ENCODE assay signal across 12 cellular contexts in genomic region chr20:33441142-33441955, GRCh38. TPM values are rescaled to one million over a fixed set of nuclear protein-coding genes. Genes with fewer than 3 reads are reported as not detected.
DNase-seq lines count a peak whose midpoint lies in the region; ATAC-seq, FAIRE-seq and TF ChIP-seq lines count a peak whose summit lies in the region.
"Had no signal": no experiment of that assay in that cellular context is flagged by ENCODE, and none has a peak within 500 bp of the region (broad histone marks: within the 10 kb centered on the region; RNA-seq: fewer than 3 reads in every experiment).

No MANE protein-coding gene starts in this region.

- H2BK5ac ChIP-seq in H9 (ENCODE audit: insufficient read length, low read length): no peak overlapping the region

- no peaks in the 10 kb centered on the region for H3K79me1 ChIP-seq in H9 (ENCODE audit: insufficient read depth, low read depth, low read length, poor library complexity, severe bottlenecking)

- H3K4me3 Mint-ChIP-seq in CD4-positive, alpha-beta memory T cell: peak overlapping the region; percentile 20 to 89 (median 61)
- H3K4me3 Mint-ChIP-seq in neural crest cell (peak overlapping the region; percentile 84), H9 (peak overlapping the region in 1 of 2 experiments; percentile 57; a peak in 2 of 5 replicates)
- no peak overlapping the region for H3K4me3 Mint-ChIP-seq in activated T-helper 2 cell treated with anti-CD3 and anti-CD28 coated beads, Interferon-gamma antibody, Interleukin-2, Interleukin-4, amounts not matched to agents 10 μg/mL and 5 μg/mL and 100 μg/mL, durations not matched to agents 14 hours and 24 hours and 36 hours (ENCODE audit: low read depth)
- H3K4me3 Mint-ChIP-seq: activated naive CD8-positive, alpha-beta T cell treated with anti-CD3 and anti-CD28 coated beads, Interleukin-2, amount 10 ng/mL, durations not matched to agents 7 days and 5 days had no signal

- H3K23me2 ChIP-seq in H9 (ENCODE audit: insufficient read length, low read depth, low read length, poor library complexity, severe bottlenecking): peaks cover 12% of the 10 kb centered on the region

- no peaks in the 10 kb centered on the region for H3K27me3 ChIP-seq in CD4-positive, alpha-beta memory T cell (ENCODE audit: insufficient read depth, low read length)
- H3K27me3 ChIP-seq in pancreas (no peaks in the 10 kb centered on the region), H9 (ENCODE audit: insufficient read depth, low read length) (peaks cover 12% of the 10 kb centered on the region; the same call in 1 of the 2 replicates)

- H3K56ac ChIP-seq in H9 (ENCODE audit: insufficient read length, low read depth, low read length): no peak overlapping the region

- H3K27me3 Mint-ChIP-seq in CD4-positive, alpha-beta memory T cell: no peaks in the 10 kb centered on the region
- H3K27me3 Mint-ChIP-seq in neural crest cell (ENCODE audit: low read depth) (peaks cover 23% of the 10 kb centered on the region), H9 (ENCODE audit: low read depth) (peaks cover 38% of the 10 kb centered on the region)
- peaks cover 13% of the 10 kb centered on the region for H3K27me3 Mint-ChIP-seq in activated T-helper 2 cell treated with anti-CD3 and anti-CD28 coated beads, Interferon-gamma antibody, Interleukin-2, Interleukin-4, amounts not matched to agents 10 μg/mL and 5 μg/mL and 100 μg/mL, durations not matched to agents 14 hours and 24 hours and 36 hours (ENCODE audit: low read depth)

- H3K27ac ChIP-seq in CD4-positive, alpha-beta memory T cell (ENCODE audit: low read depth, low read length): no peak overlapping the region
- H3K27ac ChIP-seq in cingulate gyrus (ENCODE audit: low read depth, low read length) (peak overlapping the region; percentile 88), pancreas (no peak overlapping the region), H9 (ENCODE audit: insufficient read length, low read depth, low read length) (no peak overlapping the region)

- H3K9me3 Mint-ChIP-seq in CD4-positive, alpha-beta memory T cell: peaks cover 0 to 2% (median 0%) of the 10 kb centered on the region in 8 donors
- H3K9me3 Mint-ChIP-seq in neural crest cell (no peaks in the 10 kb centered on the region), H9 (no peaks in the 10 kb centered on the region)
- no peaks in the 10 kb centered on the region for H3K9me3 Mint-ChIP-seq in activated T-helper 2 cell treated with anti-CD3 and anti-CD28 coated beads, Interferon-gamma antibody, Interleukin-2, Interleukin-4, amounts not matched to agents 10 μg/mL and 5 μg/mL and 100 μg/mL, durations not matched to agents 14 hours and 24 hours and 36 hours
- H3K9me3 Mint-ChIP-seq: activated naive CD8-positive, alpha-beta T cell treated with anti-CD3 and anti-CD28 coated beads, Interleukin-2, amount 10 ng/mL, durations not matched to agents 7 days and 5 days had no signal

- H4K91ac ChIP-seq in H9 (ENCODE audit: insufficient read length, low read depth, low read length): no peak overlapping the region

- H3K4me2 ChIP-seq in H9 (ENCODE audit: insufficient read depth, insufficient read length, low read length): no peak overlapping the region

- no peak for DNase-seq in CD4-positive, alpha-beta memory T cell
- DNase-seq in HuH-7.5 (ENCODE audit: low spot score) (peak; percentile 42), neural crest cell (ENCODE audit: low read depth, low spot score) (no peak), RKO (ENCODE audit: low spot score) (no peak), pancreas (no peak), H9 (no peak)
- DNase-seq in activated T-helper 2 cell treated with anti-CD3 and anti-CD28 coated beads, Interferon-gamma antibody, Interleukin-2, Interleukin-4, amounts not matched to agents 10 μg/mL and 5 μg/mL and 100 μg/mL, durations not matched to agents 14 hours and 24 hours and 36 hours (ENCODE audit: low spot score): no peak
- DNase-seq: activated naive CD8-positive, alpha-beta T cell treated with anti-CD3 and anti-CD28 coated beads, Interleukin-2, amount 10 ng/mL, durations not matched to agents 7 days and 5 days; COR-L47; NCI-H2081 treated with DMSO at 0.1 percent for 48 hours; RPMI8226 had no signal

- intact Hi-C loops in CD4-positive, alpha-beta memory T cell (cut with micrococcal nuclease): loop anchor here (5.0 kb wide), 2 partner anchors 291 to 671 kb away; partner anchors contain the start of genes EIF2S2 and ZNF341
- intact Hi-C loops in pancreas (cut with DNase I): no loop called here
- intact Hi-C loops in activated T-helper 2 cell treated with anti-CD3 and anti-CD28 coated beads, Interferon-gamma antibody, Interleukin-2, Interleukin-4, amounts not matched to agents 10 μg/mL and 5 μg/mL and 100 μg/mL, durations not matched to agents 14 hours and 24 hours and 36 hours (cut with micrococcal nuclease): loop anchor here (5.0 to 10.0 kb wide), 2 partner anchors 226 to 553 kb away; partner anchors contain the start of genes ACTL10 and RALY

- H3K79me2 ChIP-seq in H9 (ENCODE audit: insufficient read depth, low read length): no peaks in the 10 kb centered on the region

- POLR2A ChIA-PET in CD4-positive, alpha-beta memory T cell (lab: Charles Lee; ENCODE audit: partially characterized antibody): interaction anchor here (0.6 to 1.0 kb wide), 2 partner anchors 40 to 113 kb away, joined by 3 to 5 read pairs; partner anchors contain the start of gene CDK5RAP1

- H3K23ac ChIP-seq in H9 (ENCODE audit: insufficient read length, low read depth, low read length): no peak overlapping the region

- WGBS in pancreas, 2 donors: 44 to 46% methylated on average over 7 of the region's 7 CpGs
- no CpG with 5 or more reads among the region's 7 CpGs for WGBS in H9 (ENCODE audit: extremely low coverage, insufficient read length, low lambda C conversion rate)

- peaks cover 0 to 6% of the 10 kb centered on the region in 2 donors for H3K36me3 Mint-ChIP-seq in CD4-positive, alpha-beta memory T cell
- H3K36me3 Mint-ChIP-seq in neural crest cell (ENCODE audit: low read depth) (no peaks in the 10 kb centered on the region), H9 (ENCODE audit: insufficient read depth in 1 of 3, low read depth in 3 of 3) (no peaks in the 10 kb centered on the region)
- H3K36me3 Mint-ChIP-seq in activated T-helper 2 cell treated with anti-CD3 and anti-CD28 coated beads, Interferon-gamma antibody, Interleukin-2, Interleukin-4, amounts not matched to agents 10 μg/mL and 5 μg/mL and 100 μg/mL, durations not matched to agents 14 hours and 24 hours and 36 hours (ENCODE audit: low read depth): no peaks in the 10 kb centered on the region
- H3K36me3 Mint-ChIP-seq: activated naive CD8-positive, alpha-beta T cell treated with anti-CD3 and anti-CD28 coated beads, Interleukin-2, amount 10 ng/mL, durations not matched to agents 7 days and 5 days had no signal

- H2AFZ ChIP-seq in H9 (ENCODE audit: low read length): no peak overlapping the region

- peaks cover 2% of the 10 kb centered on the region for H4K20me1 ChIP-seq in H9 (ENCODE audit: control insufficient read depth, insufficient read depth, insufficient read length)

- H3K14ac ChIP-seq in H9 (ENCODE audit: insufficient read depth, low read length): no peak overlapping the region

- no peak overlapping the region for H3T11ph ChIP-seq in H9 (ENCODE audit: low read length)

- H2AK5ac ChIP-seq in H9 (ENCODE audit: insufficient read length, low read length): no peak overlapping the region

- ATAC-seq in pancreas: no peak

- H2BK12ac ChIP-seq in H9 (ENCODE audit: insufficient read length, low read depth, low read length): no peak overlapping the region

- H3K9me3 ChIP-seq in CD4-positive, alpha-beta memory T cell (ENCODE audit: control insufficient read depth in 1 of 2, low read length in 2 of 2): no peaks in the 10 kb centered on the region
- no peaks in the 10 kb centered on the region for H3K9me3 ChIP-seq in pancreas
- no peaks in the 10 kb centered on the region for H3K9me3 ChIP-seq in H9 (ENCODE audit: control insufficient read depth, low read depth, low read length)

- no peak overlapping the region for H2BK20ac ChIP-seq in H9 (ENCODE audit: low read depth, low read length, poor library complexity, severe bottlenecking)

- no peak overlapping the region for H3K4ac ChIP-seq in H9 (ENCODE audit: low read depth, low read length)

- H3K36me3 ChIP-seq in CD4-positive, alpha-beta memory T cell (ENCODE audit: insufficient read depth, low read length): no peaks in the 10 kb centered on the region
- H3K36me3 ChIP-seq in pancreas: no peaks in the 10 kb centered on the region

- peaks cover 17% of the 10 kb centered on the region for H3K4me1 ChIP-seq in CD4-positive, alpha-beta memory T cell (ENCODE audit: insufficient read depth, low read length)
- H3K4me1 ChIP-seq in pancreas (no peaks in the 10 kb centered on the region), H9 (ENCODE audit: insufficient read depth, low read length) (no peaks in the 10 kb centered on the region)

- no peak overlapping the region for H2BK15ac ChIP-seq in H9 (ENCODE audit: low read depth, low read length)

- TF ChIP-seq CTCF in neural crest cell (conservative IDR thresholded peaks at IDR 0.05) (no peak), pancreas (IDR thresholded peaks at IDR 0.05) (no peak), H9 (conservative IDR thresholded peaks at IDR 0.05) (no peak)

- no peak overlapping the region for H2BK120ac ChIP-seq in H9 (ENCODE audit: low read depth, low read length, poor library complexity, severe bottlenecking)

- no peak overlapping the region for H3K18ac ChIP-seq in H9 (ENCODE audit: insufficient read length, low read depth, low read length)

- no peak overlapping the region for H3K4me3 ChIP-seq in CD4-positive, alpha-beta memory T cell (ENCODE audit: low read length in 2 of 2)
- H3K4me3 ChIP-seq in pancreas: no peak overlapping the region

- peak overlapping the region in 3 of 7 donors; percentile 48 to 57 (median 52) for H3K27ac Mint-ChIP-seq in CD4-positive, alpha-beta memory T cell
- H3K27ac Mint-ChIP-seq in neural crest cell (ENCODE audit: unreplicated experiment): no peak overlapping the region
- no peak overlapping the region; a peak in 1 of 7 replicates for H3K27ac Mint-ChIP-seq in H9
- no peak overlapping the region for H3K27ac Mint-ChIP-seq in activated T-helper 2 cell treated with anti-CD3 and anti-CD28 coated beads, Interferon-gamma antibody, Interleukin-2, Interleukin-4, amounts not matched to agents 10 μg/mL and 5 μg/mL and 100 μg/mL, durations not matched to agents 14 hours and 24 hours and 36 hours
- H3K27ac Mint-ChIP-seq: activated naive CD8-positive, alpha-beta T cell treated with anti-CD3 and anti-CD28 coated beads, Interleukin-2, amount 10 ng/mL, durations not matched to agents 7 days and 5 days had no signal

- no peak overlapping the region for H4K5ac ChIP-seq in H9 (ENCODE audit: insufficient read length, low read depth, low read length)

- FAIRE-seq in pancreas (lab: Jason Lieb, UNC): no peak

- H3K4me1 Mint-ChIP-seq in CD4-positive, alpha-beta memory T cell: peaks cover 14 to 28% (median 21%) of the 10 kb centered on the region in 4 donors
- peaks cover 18% of the 10 kb centered on the region for H3K4me1 Mint-ChIP-seq in neural crest cell
- peaks cover 12 to 19% of the 10 kb centered on the region in 2 experiments for H3K4me1 Mint-ChIP-seq in H9
- peaks cover 14% of the 10 kb centered on the region for H3K4me1 Mint-ChIP-seq in activated T-helper 2 cell treated with anti-CD3 and anti-CD28 coated beads, Interferon-gamma antibody, Interleukin-2, Interleukin-4, amounts not matched to agents 10 μg/mL and 5 μg/mL and 100 μg/mL, durations not matched to agents 14 hours and 24 hours and 36 hours (ENCODE audit: low read depth)

- H3K9ac ChIP-seq in H9 (ENCODE audit: extremely low read depth, insufficient read length, low read length): no peak overlapping the region

- CTCF ChIA-PET in CD4-positive, alpha-beta memory T cell (lab: Charles Lee; ENCODE audit: partially characterized antibody): interaction anchor here (0.9 kb wide), 1 partner anchor 13 kb away, joined by 3 read pairs; no protein-coding TSS in a partner anchor

- no peak overlapping the region for H4K8ac ChIP-seq in H9 (replicated peaks; ENCODE audit: insufficient read length, low read depth, low read length)

RNA-seq across cellular contexts. Expression of gene SNTA1, which starts 2.2 kb away (rescaled TPM):
- 1 to 10 TPM; 5.1 to 5.7 TPM for total RNA-seq in CD4-positive, alpha-beta memory T cell
- polyA plus RNA-seq in CD4-positive, alpha-beta memory T cell: 1 to 10 TPM; 7.2 to 9.2 TPM
- 9.4 and 10.3 TPM in 2 replicates for total RNA-seq in neural crest cell
- 1 to 10 TPM; 4.2 to 8.0 (median 6.1) TPM for total RNA-seq in pancreas
- polyA plus RNA-seq in pancreas: 10 to 100 TPM in 1 of 2 donors, 1 to 10 TPM in 1; 8.3 to 10.9 TPM
- total RNA-seq in H9 (2021): 9.9 and 10.2 TPM in 2 replicates
- total RNA-seq in activated T-helper 2 cell treated with anti-CD3 and anti-CD28 coated beads, Interferon-gamma antibody, Interleukin-2, Interleukin-4, amounts not matched to agents 10 μg/mL and 5 μg/mL and 100 μg/mL, durations not matched to agents 14 hours and 24 hours and 36 hours: 1.1 and 1.6 TPM in 2 replicates

RNA-seq across cellular contexts. Expression of gene CDK5RAP1, which starts 40.0 kb away (rescaled TPM):
- 10 to 100 TPM; 50.9 to 51.8 TPM for total RNA-seq in CD4-positive, alpha-beta memory T cell
- polyA plus RNA-seq in CD4-positive, alpha-beta memory T cell: 10 to 100 TPM; 39.8 to 41.8 TPM
- total RNA-seq in neural crest cell (56.3 and 58.7 TPM in 2 replicates), pancreas (10 to 100 TPM in 4 of 6 donors, 1 to 10 TPM in 2; 8.1 to 12.6 (median 11.0) TPM), H9 (2021) (66.4 and 69.2 TPM in 2 replicates)
- polyA plus RNA-seq in pancreas: 10 to 100 TPM; 38.6 to 63.9 TPM
- total RNA-seq in activated T-helper 2 cell treated with anti-CD3 and anti-CD28 coated beads, Interferon-gamma antibody, Interleukin-2, Interleukin-4, amounts not matched to agents 10 μg/mL and 5 μg/mL and 100 μg/mL, durations not matched to agents 14 hours and 24 hours and 36 hours: 40.3 and 40.7 TPM in 2 replicates

RNA-seq across cellular contexts. Expression of gene CBFA2T2, which starts 48.5 kb away (rescaled TPM):
- 10 to 100 TPM; 42.1 to 43.4 TPM for total RNA-seq in CD4-positive, alpha-beta memory T cell
- 10 to 100 TPM; 16.5 to 25.2 TPM for polyA plus RNA-seq in CD4-positive, alpha-beta memory T cell
- total RNA-seq in neural crest cell: 36.5 and 37.9 TPM in 2 replicates
- 10 to 100 TPM in 1 of 6 donors, 1 to 10 TPM in 5; 4.7 to 11.6 (median 7.2) TPM for total RNA-seq in pancreas
- polyA plus RNA-seq in pancreas: 1 to 10 TPM; 7.1 to 8.9 TPM
- 10.9 and 11.2 TPM in 2 replicates for total RNA-seq in H9 (2021)
- total RNA-seq in activated T-helper 2 cell treated with anti-CD3 and anti-CD28 coated beads, Interferon-gamma antibody, Interleukin-2, Interleukin-4, amounts not matched to agents 10 μg/mL and 5 μg/mL and 100 μg/mL, durations not matched to agents 14 hours and 24 hours and 36 hours: 11.8 and 14.4 TPM in 2 replicates

Comparison
In these comparisons a context has a peak if more than half of its experiments do, and no peak if none do; other contexts are left out.
1. intact Hi-C loops: an anchor here in CD4-positive, alpha-beta memory T cell (5.0 kb wide) and activated T-helper 2 cell treated with anti-CD3 and anti-CD28 coated beads, Interferon-gamma antibody, Interleukin-2, Interleukin-4, amounts not matched to agents 10 μg/mL and 5 μg/mL and 100 μg/mL, durations not matched to agents 14 hours and 24 hours and 36 hours (5.0 to 10.0 kb wide); none called in pancreas.